In the genomic region with DNA sequence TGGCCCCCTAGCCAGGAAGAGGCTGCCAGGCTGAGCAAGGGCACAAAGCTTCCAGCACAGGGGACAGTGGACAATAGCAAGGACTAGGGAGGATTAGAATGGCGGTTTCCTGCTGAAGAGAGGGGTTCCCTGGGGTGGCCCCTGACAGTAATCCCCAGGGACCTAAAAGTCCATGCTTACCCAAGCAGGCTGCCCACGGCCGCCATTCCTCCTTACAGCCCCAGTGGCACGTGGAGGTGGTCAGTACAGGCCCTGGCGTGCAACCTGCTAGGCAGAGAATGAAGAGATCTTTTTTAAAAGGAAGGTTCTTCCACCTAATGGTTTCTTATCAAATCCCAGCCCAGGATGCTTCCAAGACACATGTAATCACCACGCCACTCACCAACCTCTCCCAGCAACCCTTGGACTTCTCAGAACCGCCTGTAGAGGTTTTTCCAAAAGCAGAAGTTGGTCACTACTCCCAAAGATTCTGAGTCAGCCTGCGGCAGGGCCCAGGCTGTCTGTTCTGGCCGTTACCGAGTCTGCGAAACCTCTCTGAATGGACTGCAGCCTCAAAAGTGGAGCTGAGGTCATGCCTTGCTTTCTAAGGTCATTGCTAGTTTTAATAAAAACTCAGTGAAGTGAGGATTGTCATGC, we compare ENCODE assay signal across 9 cellular contexts. TPM values are rescaled to one million over a fixed set of nuclear protein-coding genes. Genes with fewer than 3 reads are reported as not detected.
DNase-seq lines count a peak whose midpoint lies in the region; ATAC-seq and TF ChIP-seq lines count a peak whose summit lies in the region.
"Had no signal": no experiment of that assay in that cellular context is flagged by ENCODE, and none has a peak within 500 bp of the region (broad histone marks: within the 10 kb centered on the region; RNA-seq: fewer than 3 reads in every experiment).

No MANE protein-coding gene starts in this region.

- ATAC-seq in activated T-cell treated with anti-CD3 and anti-CD28 coated beads, Interleukin-2, amount 50 U/mL, for 4 hours = no peak
- ATAC-seq in left lung (no peak), GM18861 (IDR thresholded peaks at IDR 0.05; ENCODE audit: unreplicated experiment) (no peak)

- H3K9me3 ChIP-seq in left lung (no peaks in the 10 kb centered on the region), tibial artery (no peaks in the 10 kb centered on the region)

- H3K4me3 ChIP-seq in left lung = peak overlapping the region; percentile 92 to 99
- peak overlapping the region; percentile 68 to 81 for H3K4me3 ChIP-seq in tibial artery

- H3K4me1 ChIP-seq in left lung (peaks cover 8 to 52% of the 10 kb centered on the region in 2 donors), tibial artery (peaks cover 0 to 32% (median 27%) of the 10 kb centered on the region in 4 donors)

- no peaks in the 10 kb centered on the region for H3K27me3 Mint-ChIP-seq in activated T-cell treated with anti-CD3 and anti-CD28 coated beads, Interleukin-2, amount 50 U/mL, for 4 hours (ENCODE audit: low read depth)
- H3K27me3 Mint-ChIP-seq in activated naive CD8-positive, alpha-beta T cell = no peaks in the 10 kb centered on the region

- H3K4me1 Mint-ChIP-seq in activated T-cell treated with anti-CD3 and anti-CD28 coated beads, Interleukin-2, amount 50 U/mL, for 4 hours (ENCODE audit: low read depth) = peaks cover 31% of the 10 kb centered on the region
- peaks cover 32% of the 10 kb centered on the region for H3K4me1 Mint-ChIP-seq in activated naive CD8-positive, alpha-beta T cell (ENCODE audit: low read depth)

- H3K36me3 Mint-ChIP-seq in activated T-cell treated with anti-CD3 and anti-CD28 coated beads, Interleukin-2, amount 50 U/mL, for 4 hours (ENCODE audit: insufficient read depth) = peaks cover 6% of the 10 kb centered on the region
- no peaks in the 10 kb centered on the region for H3K36me3 Mint-ChIP-seq in activated naive CD8-positive, alpha-beta T cell

- H3K27ac ChIP-seq in left lung = peak overlapping the region; percentile 78 to 88
- H3K27ac ChIP-seq in tibial artery = peak overlapping the region; percentile 92 to 95

- H3K27ac Mint-ChIP-seq in activated naive CD8-positive, alpha-beta T cell = peak overlapping the region; percentile 87

- H3K36me3 ChIP-seq in left lung (peaks cover 0 to 28% of the 10 kb centered on the region in 2 donors), tibial artery (peaks cover 0 to 27% (median 21%) of the 10 kb centered on the region in 3 donors)

- intact Hi-C loops in left lung (cut with DNase I) (no loop called here), tibial artery (cut with DNase I; ENCODE audit: low total_unique reads) (loop anchor here (10.0 kb wide), 1 partner anchor 57 kb away; a partner anchor contains a TSS)

- H3K9me3 Mint-ChIP-seq in activated T-cell treated with anti-CD3 and anti-CD28 coated beads, Interleukin-2, amount 50 U/mL, for 4 hours = no peaks in the 10 kb centered on the region
- no peaks in the 10 kb centered on the region for H3K9me3 Mint-ChIP-seq in activated naive CD8-positive, alpha-beta T cell (ENCODE audit: low read depth)

- H3K27me3 ChIP-seq in left lung (no peaks in the 10 kb centered on the region), tibial artery (no peaks in the 10 kb centered on the region)

- no peak for DNase-seq in activated T-cell treated with anti-CD3 and anti-CD28 coated beads, Interleukin-2, amount 50 U/mL, for 4 hours
- DNase-seq in activated T-cell treated with anti-CD3 and anti-CD28 coated beads, Interleukin-2, amount 50 U/mL, for 48 hours = no peak
- DNase-seq in left lung = no peak
- no peak for DNase-seq in tibial artery
- DNase-seq in GM19238 (ENCODE audit: insufficient read length, low spot score) = no peak
- DNase-seq in NCI-H2196 (lab: John Stamatoyannopoulos, UW; ENCODE audit: unreplicated experiment) = no peak
- DNase-seq: DMS79 treated with DMSO at 0.1 percent for 48 hours had no signal

- TF ChIP-seq CTCF in left lung (IDR thresholded peaks at IDR 0.05) (no peak), tibial artery (IDR thresholded peaks at IDR 0.05) (no peak)

- peak overlapping the region; percentile 92 for H3K4me3 Mint-ChIP-seq in activated T-cell treated with anti-CD3 and anti-CD28 coated beads, Interleukin-2, amount 50 U/mL, for 4 hours
- H3K4me3 Mint-ChIP-seq in activated naive CD8-positive, alpha-beta T cell = peak overlapping the region; percentile 92

RNA-seq across cellular contexts. Expression of a gene that starts 0.9 kb away (rescaled TPM):
- 10 to 100 TPM; 82.3 to 93.0 (median 89.5) TPM for total RNA-seq in activated T-cell treated with anti-CD3 and anti-CD28 coated beads, Interleukin-2, amount 50 U/mL, for 4 hours
- 10 to 100 TPM; 43.0 to 44.2 TPM for total RNA-seq in left lung

RNA-seq across cellular contexts. Expression of a gene that starts 5.0 kb away (rescaled TPM):
- 10 to 100 TPM; 41.0 to 41.9 (median 41.7) TPM for total RNA-seq in activated T-cell treated with anti-CD3 and anti-CD28 coated beads, Interleukin-2, amount 50 U/mL, for 4 hours
- 10 to 100 TPM; 12.6 to 13.2 TPM for total RNA-seq in left lung

RNA-seq across cellular contexts. Expression of a gene that starts 25.7 kb away (rescaled TPM):
- 100 to 1,000 TPM; 404 to 411 (median 408) TPM for total RNA-seq in activated T-cell treated with anti-CD3 and anti-CD28 coated beads, Interleukin-2, amount 50 U/mL, for 4 hours
- total RNA-seq in left lung = 100 to 1,000 TPM; 407 to 455 TPM

RNA-seq across cellular contexts. Expression of a gene that starts 31.9 kb away (rescaled TPM):
- total RNA-seq in activated T-cell treated with anti-CD3 and anti-CD28 coated beads, Interleukin-2, amount 50 U/mL, for 4 hours = 100 to 1,000 TPM; 219 to 248 (median 242) TPM
- 100 to 1,000 TPM; 217 to 221 TPM for total RNA-seq in left lung

RNA-seq across cellular contexts. Expression of a gene that starts 41.6 kb away (rescaled TPM):
- total RNA-seq in activated T-cell treated with anti-CD3 and anti-CD28 coated beads, Interleukin-2, amount 50 U/mL, for 4 hours = under 1 TPM; 0.49 to 0.79 (median 0.53) TPM
- 1 to 10 TPM; 2.3 to 4.9 TPM for total RNA-seq in left lung
